In genomic region chr6:95071464-95071863, GRCh38 we compare ENCODE assay signal across 25 cellular contexts.
"Had no signal": no experiment of that assay in that cellular context is flagged by ENCODE, and none has a peak within 500 bp of the region (broad histone marks: within the 10 kb centered on the region; RNA-seq: fewer than 3 reads in every experiment).

No MANE protein-coding gene starts in this region.

- H3K27ac ChIP-seq: colonic mucosa, epithelial cell of prostate, esophagus squamous epithelium, gastrocnemius medialis, heart right ventricle, left lung, lower lobe of right lung had no signal

- ATAC-seq: effector memory CD8-positive, alpha-beta T cell; esophagus mucosa; gastrocnemius medialis; heart right ventricle; left cardiac atrium; left lung; left ventricle myocardium superior; lower lobe of right lung; mucosa of descending colon had no signal

- DNase-seq: colonic mucosa; cortex of kidney; effector CD8-positive, alpha-beta T cell; effector memory CD8-positive, alpha-beta T cell; endodermal cell; erythroblast; esophagus squamous epithelium; foreskin fibroblast; foreskin melanocyte; gastrocnemius medialis; glutamatergic neuron; head of caudate nucleus; heart right ventricle; hippocampal formation; left cardiac atrium; left lung; left ventricle myocardium superior; lower lobe of right lung; mesenchymal stem cell; mucosa of descending colon had no signal

- H3K4me1 ChIP-seq: colonic mucosa, esophagus squamous epithelium, gastrocnemius medialis, heart right ventricle, left lung, lower lobe of right lung had no signal

- FAIRE-seq: endometrium, islet of Langerhans, keratinocyte had no signal

- H3K27me3 ChIP-seq: colonic mucosa, esophagus squamous epithelium, gastrocnemius medialis, left lung had no signal

- H3K4me3 ChIP-seq: colonic mucosa, esophagus squamous epithelium, gastrocnemius medialis, heart right ventricle, left lung, lower lobe of right lung, mucosa of descending colon had no signal

- H3K9me3 ChIP-seq: colonic mucosa, esophagus squamous epithelium, gastrocnemius medialis, left lung, lower lobe of right lung, mucosa of descending colon had no signal

- H3K36me3 ChIP-seq: colonic mucosa, esophagus squamous epithelium, gastrocnemius medialis, heart right ventricle, left lung, lower lobe of right lung had no signal
